17 cellular contexts compared by ENCODE assay signal in genomic region chr16:86670835-86671234, GRCh38.
"Had no signal": no experiment of that assay in that cellular context is flagged by ENCODE, and none has a peak within 500 bp of the region (broad histone marks: within the 10 kb centered on the region; RNA-seq: fewer than 3 reads in every experiment).

No MANE protein-coding gene starts in this region.

- H3K36me3 Mint-ChIP-seq: activated naive CD8-positive, alpha-beta T cell treated with anti-CD3 and anti-CD28 coated beads for 36 hours; mesothelial cell of epicardium had no signal

- H3K4me3 ChIP-seq: lung, SK-N-MC, suprapubic skin had no signal

- H3K27me3 Mint-ChIP-seq: activated B cell treated with CpG ODN at 0.5 μM for 24 hours had no signal

- DNase-seq: activated B cell treated with CpG ODN at 0.5 μM for 24 hours; activated CD4-positive, alpha-beta memory T cell treated with anti-CD3 and anti-CD28 coated beads, Interleukin-2, amount 10 ng/mL, durations not matched to agents 7 days and 5 days; activated CD4-positive, alpha-beta T cell treated with anti-CD3 and anti-CD28 coated beads for 48 hours; activated naive CD4-positive, alpha-beta T cell; activated naive CD8-positive, alpha-beta T cell treated with anti-CD3 and anti-CD28 coated beads for 36 hours; activated T-cell treated with anti-CD3 and anti-CD28 coated beads, Interleukin-2, amount 50 U/mL, for 1 hour; amniotic stem cell; foreskin keratinocyte; small intestine; stimulated activated CD4-positive, alpha-beta T cell treated with anti-CD3 and anti-CD28 coated beads, Interleukin-4, amount 100 ng/mL, for 1 hour; stimulated activated naive CD8-positive, alpha-beta T cell treated with anti-CD3 and anti-CD28 coated beads, Interleukin-15, amount 100 ng/mL, for 72 hours had no signal

- H3K9me3 Mint-ChIP-seq: activated B cell treated with CpG ODN at 0.5 μM for 24 hours; activated naive CD8-positive, alpha-beta T cell treated with anti-CD3 and anti-CD28 coated beads for 36 hours; mesothelial cell of epicardium; stimulated activated naive CD8-positive, alpha-beta T cell treated with anti-CD3 and anti-CD28 coated beads, Interleukin-15, amount 100 ng/mL, for 72 hours had no signal

- H3K4me3 Mint-ChIP-seq: activated B cell treated with CpG ODN at 0.5 μM for 24 hours; activated CD4-positive, alpha-beta memory T cell treated with anti-CD3 and anti-CD28 coated beads, Interleukin-2, amount 10 ng/mL, durations not matched to agents 7 days and 5 days; activated naive CD8-positive, alpha-beta T cell treated with anti-CD3 and anti-CD28 coated beads for 36 hours; activated T-helper 17 cell treated with anti-CD3 and anti-CD28 coated beads, Interleukin-2, amount 50 U/mL, for 72 hours; mesothelial cell of epicardium; stimulated activated naive CD8-positive, alpha-beta T cell treated with anti-CD3 and anti-CD28 coated beads, Interleukin-15, amount 100 ng/mL, for 72 hours had no signal

- H3K4me1 Mint-ChIP-seq: activated B cell treated with CpG ODN at 0.5 μM for 24 hours; activated naive CD8-positive, alpha-beta T cell treated with anti-CD3 and anti-CD28 coated beads for 36 hours had no signal

- H3K27ac Mint-ChIP-seq: activated B cell treated with CpG ODN at 0.5 μM for 24 hours; activated CD4-positive, alpha-beta memory T cell treated with anti-CD3 and anti-CD28 coated beads, Interleukin-2, amount 10 ng/mL, durations not matched to agents 7 days and 5 days; activated naive CD8-positive, alpha-beta T cell treated with anti-CD3 and anti-CD28 coated beads for 36 hours; activated T-helper 17 cell treated with anti-CD3 and anti-CD28 coated beads, Interleukin-2, amount 50 U/mL, for 72 hours; mesothelial cell of epicardium; progenitor cell of endocrine pancreas; stimulated activated naive CD8-positive, alpha-beta T cell treated with anti-CD3 and anti-CD28 coated beads, Interleukin-15, amount 100 ng/mL, for 72 hours had no signal

- ATAC-seq: activated T-helper 17 cell treated with anti-CD3 and anti-CD28 coated beads, Interleukin-2, amount 50 U/mL, for 72 hours; foreskin keratinocyte; stimulated activated naive CD8-positive, alpha-beta T cell treated with anti-CD3 and anti-CD28 coated beads, Interleukin-15, amount 100 ng/mL, for 72 hours had no signal

- H3K36me3 ChIP-seq: suprapubic skin had no signal

- H3K9me3 ChIP-seq: suprapubic skin had no signal

- H3K27ac ChIP-seq: foreskin keratinocyte, SK-N-MC, suprapubic skin had no signal

- H3K27me3 ChIP-seq: foreskin keratinocyte had no signal
